Comparison of ENCODE assay signal across 20 cellular contexts in genomic region chr12:47634127-47634526, GRCh38.
A peak's percentile ranks its signal among the peaks of the same experiment; 100 is the strongest.
DNase-seq lines count a peak whose midpoint lies in the region; ATAC-seq, FAIRE-seq and TF ChIP-seq lines count a peak whose summit lies in the region.
"Had no signal": no experiment of that assay in that cellular context is flagged by ENCODE, and none has a peak within 500 bp of the region (broad histone marks: within the 10 kb centered on the region; RNA-seq: fewer than 3 reads in every experiment).

No MANE protein-coding gene starts in this region.

- H3K27ac Mint-ChIP-seq in activated CD4-positive, alpha-beta T cell treated with anti-CD3 and anti-CD28 coated beads for 36 hours = no peak overlapping the region
- no peak overlapping the region for H3K27ac Mint-ChIP-seq in natural killer cell
- H3K27ac Mint-ChIP-seq: CD4-positive, alpha-beta T cell; IgD-negative memory B cell had no signal

- CTCF ChIA-PET in activated CD4-positive, alpha-beta T cell treated with anti-CD3 and anti-CD28 coated beads for 36 hours (lab: Charles Lee) = no interaction called here
- CTCF ChIA-PET in HepG2 (lab: Yijun Ruan, JAX; ENCODE audit: low intra/inter-chr PET ratio, low total read pairs) = no interaction called here

- TF ChIP-seq CTCF in HepG2 (CRISPR knock-in tag; IDR thresholded peaks at IDR 0.05) = no peak
- TF ChIP-seq CTCF in right lobe of liver (IDR thresholded peaks at IDR 0.05) = no peak
- no peak for TF ChIP-seq CTCF in natural killer cell (IDR thresholded peaks at IDR 0.05)

- no peak for FAIRE-seq in HepG2 (lab: Jason Lieb, UNC)
- FAIRE-seq: A549, GM19239, H1 had no signal

- H2AFZ ChIP-seq in HepG2 (ENCODE audit: low read length) = no peak overlapping the region

- no peaks in the 10 kb centered on the region for H3K36me3 ChIP-seq in HepG2 (replicated peaks in 1 of 2; ENCODE audit: control insufficient read depth in 1 of 2, insufficient read depth in 2 of 2, low read length in 2 of 2)
- no peaks in the 10 kb centered on the region for H3K36me3 ChIP-seq in right lobe of liver
- H3K36me3 ChIP-seq: HAP-1 had no signal

- no peak overlapping the region for H3K4me2 ChIP-seq in HepG2 (ENCODE audit: low read depth, low read length)
- H3K4me2 ChIP-seq: A549 had no signal

- H3K9me3 ChIP-seq in HepG2 (ENCODE audit: low read length) = peaks cover 5% of the 10 kb centered on the region; the same call in 1 of the 2 replicates
- no peaks in the 10 kb centered on the region for H3K9me3 ChIP-seq in right lobe of liver
- H3K9me3 ChIP-seq: HAP-1 had no signal

- H3K4me1 Mint-ChIP-seq in activated CD4-positive, alpha-beta T cell treated with anti-CD3 and anti-CD28 coated beads for 36 hours = peaks cover 8% of the 10 kb centered on the region
- peaks cover 5 to 6% of the 10 kb centered on the region in 2 donors for H3K4me1 Mint-ChIP-seq in natural killer cell

- peak; percentile 49 for ATAC-seq in activated CD4-positive, alpha-beta T cell treated with anti-CD3 and anti-CD28 coated beads for 36 hours
- no peak for ATAC-seq in HepG2
- no peak for ATAC-seq in right lobe of liver
- peak; percentile 43 to 73 (median 62) for ATAC-seq in natural killer cell
- ATAC-seq: A549 had no signal

- peaks cover 25% of the 10 kb centered on the region for H3K9me3 Mint-ChIP-seq in activated CD4-positive, alpha-beta T cell treated with anti-CD3 and anti-CD28 coated beads for 36 hours (ENCODE audit: low read depth)
- H3K9me3 Mint-ChIP-seq in natural killer cell = peaks cover 3 to 4% of the 10 kb centered on the region in 2 donors

- no peak overlapping the region for H3K4me3 ChIP-seq in HepG2 (replicated peaks in 1 of 3; ENCODE audit: insufficient read depth in 1 of 3, low read depth in 2 of 3, low read length in 3 of 3)
- H3K4me3 ChIP-seq in right lobe of liver = no peak overlapping the region
- H3K4me3 ChIP-seq: A549, HAP-1 had no signal

- POLR2A ChIA-PET in activated CD4-positive, alpha-beta T cell treated with anti-CD3 and anti-CD28 coated beads for 36 hours (lab: Charles Lee) = no interaction called here
- POLR2A ChIA-PET in HepG2 (lab: Yijun Ruan, JAX) = no interaction called here

- BruUV-seq in HepG2 (replicated peaks; lab: Mats Ljungman, UMichigan) = no TSS peak

- TF ChIP-seq POLR2A in HepG2 (IDR thresholded peaks at IDR 0.05; ENCODE audit: insufficient read depth in 1 of 2, low read depth in 2 of 2, low read length in 2 of 2) (no peak), right lobe of liver (IDR thresholded peaks at IDR 0.05) (no peak)

- no peak for TF ChIP-seq EP300 in HepG2 (IDR thresholded peaks at IDR 0.05; ENCODE audit: low read depth in 2 of 2, low read length in 2 of 2)
- no peak for TF ChIP-seq EP300 in HepG2 (CRISPR knock-in tag; IDR thresholded peaks at IDR 0.05; ENCODE audit: borderline replicate concordance)

- H3K27me3 ChIP-seq in HepG2 (ENCODE audit: control insufficient read depth in 1 of 2, insufficient read depth in 2 of 2, low read length in 2 of 2) = no peaks in the 10 kb centered on the region
- H3K27me3 ChIP-seq in right lobe of liver = no peaks in the 10 kb centered on the region

- WGBS in HepG2 (ENCODE audit: low lambda C conversion rate) = 70% methylated on average over 16 of the region's 16 CpGs
- WGBS in right lobe of liver (ENCODE audit: insufficient coverage, low coverage, low lambda C conversion rate, missing lambda C conversion rate) = 60% methylated on average over 16 of the region's 16 CpGs

- no peak for DNase-seq in activated CD4-positive, alpha-beta T cell treated with anti-CD3 and anti-CD28 coated beads for 36 hours
- DNase-seq in activated CD4-positive, alpha-beta T cell treated with anti-CD3 and anti-CD28 coated beads for 4 hours = no peak
- DNase-seq in HepG2 (ENCODE audit: low spot score) = no peak
- DNase-seq in right lobe of liver = no peak
- DNase-seq in natural killer cell = no peak
- no peak for DNase-seq in NCI-H526 (lab: John Stamatoyannopoulos, UW)
- DNase-seq in D341Med (ENCODE audit: low spot score) = no peak
- DNase-seq: AML-193; Caco-2; CD4-positive, alpha-beta T cell; DMS153; DMS79; GDM1 had no signal

- H3K27me3 Mint-ChIP-seq in activated CD4-positive, alpha-beta T cell treated with anti-CD3 and anti-CD28 coated beads for 36 hours = no peaks in the 10 kb centered on the region
- no peaks in the 10 kb centered on the region for H3K27me3 Mint-ChIP-seq in natural killer cell (ENCODE audit: low read depth in 2 of 2)
- H3K27me3 Mint-ChIP-seq: CD4-positive, alpha-beta T cell; IgD-negative memory B cell had no signal

- no peak overlapping the region for H3K9ac ChIP-seq in HepG2 (ENCODE audit: insufficient read depth, low read depth, low read length)

- in situ Hi-C loops in HepG2 (cut with HindIII; ENCODE audit: extremely low pct_ligation_motif_present, low pct_unique_long_range_greater_than_20kb) = no loop called here

- H3K36me3 Mint-ChIP-seq in activated CD4-positive, alpha-beta T cell treated with anti-CD3 and anti-CD28 coated beads for 36 hours (ENCODE audit: low read depth) = peaks cover 48% of the 10 kb centered on the region
- peaks cover 30% of the 10 kb centered on the region for H3K36me3 Mint-ChIP-seq in natural killer cell

- no peaks in the 10 kb centered on the region for H4K20me1 ChIP-seq in HepG2 (ENCODE audit: insufficient read depth, low read length)

- intact Hi-C loops in activated CD4-positive, alpha-beta T cell treated with anti-CD3 and anti-CD28 coated beads for 36 hours (cut with DNase I, micrococcal nuclease) = no loop called here
- intact Hi-C loops in HepG2 (cut with micrococcal nuclease; ENCODE audit: unreplicated experiment) = no loop called here
- intact Hi-C loops in right lobe of liver (cut with DNase I) = no loop called here
- intact Hi-C loops in natural killer cell (cut with micrococcal nuclease) = no loop called here

- H3K4me1 ChIP-seq in HepG2 (ENCODE audit: insufficient read depth, low read length) = 0 out of 2 replicates have a peak, but pooled peaks cover 5% of the 10 kb centered on the region
- H3K4me1 ChIP-seq in right lobe of liver = no peaks in the 10 kb centered on the region
- H3K4me1 ChIP-seq: Caco-2, HAP-1 had no signal

- no peak overlapping the region for H3K4me3 Mint-ChIP-seq in activated CD4-positive, alpha-beta T cell treated with anti-CD3 and anti-CD28 coated beads for 36 hours
- no peak overlapping the region for H3K4me3 Mint-ChIP-seq in natural killer cell
- H3K4me3 Mint-ChIP-seq: CD4-positive, alpha-beta T cell; IgD-negative memory B cell had no signal

- H3K27ac ChIP-seq in HepG2 (ENCODE audit: extremely low read length, insufficient read depth, low read length) (no peak overlapping the region), right lobe of liver (no peak overlapping the region)
- H3K27ac ChIP-seq: 22Rv1, A549, C4-2B had no signal

- H3K79me2 ChIP-seq in HepG2 (ENCODE audit: insufficient read depth, low read length) = no peaks in the 10 kb centered on the region

- no peak for TF ChIP-seq RAD21 in HepG2 (CRISPR knock-in tag; IDR thresholded peaks at IDR 0.05)

TF ChIP-seq in HepG2, 621 proteins besides CTCF, POLR2A, EP300 and RAD21 (continues in another document):
- TF ChIP-seq, protein P1, sequence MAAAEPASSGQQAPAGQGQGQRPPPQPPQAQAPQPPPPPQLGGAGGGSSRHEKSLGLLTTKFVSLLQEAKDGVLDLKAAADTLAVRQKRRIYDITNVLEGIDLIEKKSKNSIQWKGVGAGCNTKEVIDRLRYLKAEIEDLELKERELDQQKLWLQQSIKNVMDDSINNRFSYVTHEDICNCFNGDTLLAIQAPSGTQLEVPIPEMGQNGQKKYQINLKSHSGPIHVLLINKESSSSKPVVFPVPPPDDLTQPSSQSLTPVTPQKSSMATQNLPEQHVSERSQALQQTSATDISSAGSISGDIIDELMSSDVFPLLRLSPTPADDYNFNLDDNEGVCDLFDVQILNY (CRISPR knock-in tag; conservative IDR thresholded peaks at IDR 0.05) = no peak
- TF ChIP-seq ATF7 (IDR thresholded peaks at IDR 0.05) (no peak), ATF7 (CRISPR knock-in tag; IDR thresholded peaks at IDR 0.05) (no peak), ZNF253 (CRISPR knock-in tag; IDR thresholded peaks at IDR 0.05; ENCODE audit: borderline replicate concordance) (no peak), MNT (IDR thresholded peaks at IDR 0.05) (peak; percentile 95), PLSCR1 (CRISPR knock-in tag; IDR thresholded peaks at IDR 0.05; ENCODE audit: borderline replicate concordance) (no peak)
- TF ChIP-seq, protein P2, sequence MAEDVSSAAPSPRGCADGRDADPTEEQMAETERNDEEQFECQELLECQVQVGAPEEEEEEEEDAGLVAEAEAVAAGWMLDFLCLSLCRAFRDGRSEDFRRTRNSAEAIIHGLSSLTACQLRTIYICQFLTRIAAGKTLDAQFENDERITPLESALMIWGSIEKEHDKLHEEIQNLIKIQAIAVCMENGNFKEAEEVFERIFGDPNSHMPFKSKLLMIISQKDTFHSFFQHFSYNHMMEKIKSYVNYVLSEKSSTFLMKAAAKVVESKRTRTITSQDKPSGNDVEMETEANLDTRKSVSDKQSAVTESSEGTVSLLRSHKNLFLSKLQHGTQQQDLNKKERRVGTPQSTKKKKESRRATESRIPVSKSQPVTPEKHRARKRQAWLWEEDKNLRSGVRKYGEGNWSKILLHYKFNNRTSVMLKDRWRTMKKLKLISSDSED (CRISPR knock-in tag; IDR thresholded peaks at IDR 0.05) = no peak

Comparison
In these comparisons a context has a peak if more than half of its experiments do, and no peak if none do; other contexts are left out.
1. ATAC-seq: peak in activated CD4-positive, alpha-beta T cell treated with anti-CD3 and anti-CD28 coated beads for 36 hours (single experiment) and natural killer cell (3 of 3); none in HepG2 (single experiment) and right lobe of liver (0 of 4).